26 cellular contexts compared by ENCODE assay signal in the genomic region with DNA sequence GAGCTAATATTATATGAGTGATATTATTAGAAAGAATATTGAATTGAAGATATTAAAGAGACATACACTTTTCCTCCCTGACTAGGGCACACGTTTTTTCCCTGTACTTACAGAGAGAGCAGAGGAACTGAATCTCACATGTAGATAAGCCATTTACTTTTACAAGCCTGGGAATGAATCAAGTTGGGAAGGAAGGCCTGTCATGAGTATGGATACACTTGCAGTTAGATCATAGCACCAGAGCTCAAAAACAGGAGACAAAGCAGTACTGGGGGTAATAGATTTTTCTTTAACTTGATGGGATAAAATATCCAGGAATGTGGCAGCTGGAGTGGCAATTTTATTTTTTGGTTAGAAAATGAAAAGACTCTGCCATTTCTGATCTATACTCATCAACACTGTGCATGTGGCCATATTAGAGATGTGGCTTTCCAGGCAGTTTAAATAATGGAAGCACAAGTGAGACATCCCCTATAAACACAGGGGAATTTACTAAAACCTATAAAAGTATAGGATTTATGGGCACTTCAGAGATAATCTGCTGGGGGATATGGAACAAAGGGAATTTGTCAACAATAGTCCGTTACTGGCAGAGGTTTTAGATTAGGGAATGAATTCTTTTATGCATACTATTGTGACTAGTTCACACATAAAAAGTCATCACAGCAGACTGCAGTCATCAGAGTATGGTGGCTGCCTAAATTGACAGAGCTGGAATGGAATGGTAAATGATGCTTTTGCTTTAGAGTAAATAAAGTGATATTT.
"Had no signal": no experiment of that assay in that cellular context is flagged by ENCODE, and none has a peak within 500 bp of the region (broad histone marks: within the 10 kb centered on the region; RNA-seq: fewer than 3 reads in every experiment).

No MANE protein-coding gene starts in this region.

- H3K4me1 Mint-ChIP-seq: activated CD4-positive, alpha-beta T cell treated with anti-CD3 and anti-CD28 coated beads for 36 hours; activated naive CD8-positive, alpha-beta T cell treated with anti-CD3 and anti-CD28 coated beads for 36 hours; nephron had no signal

- H3K36me3 Mint-ChIP-seq: activated naive CD8-positive, alpha-beta T cell treated with anti-CD3 and anti-CD28 coated beads for 36 hours had no signal

- H3K27ac Mint-ChIP-seq: activated CD4-positive, alpha-beta T cell treated with anti-CD3 and anti-CD28 coated beads for 36 hours; activated naive CD8-positive, alpha-beta T cell treated with anti-CD3 and anti-CD28 coated beads for 36 hours; dendritic cell treated with granulocyte-macrophage colony-stimulating factor and Interleukin-4, amounts not matched to agents 40 ng/mL and 50 ng/mL, for 4 days; nephron; progenitor cell of endocrine pancreas; stimulated activated naive CD8-positive, alpha-beta T cell treated with anti-CD3 and anti-CD28 coated beads, Interleukin-15, Interleukin-2, amounts not matched to agents 100 ng/mL and 50 ng/mL, for 24 hours had no signal

- H3K27me3 ChIP-seq: cardiac muscle cell, gastrocnemius medialis, heart left ventricle, right atrium auricular region, suprapubic skin, transverse colon, uterus had no signal

- H3K9me3 ChIP-seq: gastrocnemius medialis, heart left ventricle, right atrium auricular region, suprapubic skin, transverse colon, uterus had no signal

- H3K36me3 ChIP-seq: cardiac muscle cell, gastrocnemius medialis, heart left ventricle, right atrium auricular region, suprapubic skin, transverse colon, uterus had no signal

- H3K4me3 Mint-ChIP-seq: activated CD4-positive, alpha-beta T cell treated with anti-CD3 and anti-CD28 coated beads for 36 hours; activated naive CD8-positive, alpha-beta T cell treated with anti-CD3 and anti-CD28 coated beads for 36 hours; dendritic cell treated with granulocyte-macrophage colony-stimulating factor and Interleukin-4, amounts not matched to agents 40 ng/mL and 50 ng/mL, for 4 days; nephron; stimulated activated naive CD8-positive, alpha-beta T cell treated with anti-CD3 and anti-CD28 coated beads, Interleukin-15, Interleukin-2, amounts not matched to agents 100 ng/mL and 50 ng/mL, for 24 hours had no signal

- H3K9me3 Mint-ChIP-seq: nephron; stimulated activated naive CD8-positive, alpha-beta T cell treated with anti-CD3 and anti-CD28 coated beads, Interleukin-15, Interleukin-2, amounts not matched to agents 100 ng/mL and 50 ng/mL, for 24 hours had no signal

- DNase-seq: activated CD4-positive, alpha-beta T cell treated with anti-CD3 and anti-CD28 coated beads for 36 hours; activated CD4-positive, alpha-beta T cell treated with anti-CD3 and anti-CD28 coated beads, Interleukin-2, amount 50 U/mL, for 48 hours; activated naive CD4-positive, alpha-beta T cell; activated naive CD8-positive, alpha-beta T cell treated with anti-CD3 and anti-CD28 coated beads for 36 hours; activated T-cell treated with anti-CD3 and anti-CD28 coated beads for 4 hours; amniotic stem cell; effector CD8-positive, alpha-beta T cell; gastrocnemius medialis; heart left ventricle; kidney; midbrain; occipital lobe; stimulated activated CD4-positive, alpha-beta T cell treated with anti-CD3 and anti-CD28 coated beads, Interleukin-2, amount 100 ng/mL, for 24 hours; transverse colon; uterus had no signal

- H3K27me3 Mint-ChIP-seq: activated CD4-positive, alpha-beta T cell treated with anti-CD3 and anti-CD28 coated beads for 36 hours; activated naive CD8-positive, alpha-beta T cell treated with anti-CD3 and anti-CD28 coated beads for 36 hours; dendritic cell treated with granulocyte-macrophage colony-stimulating factor and Interleukin-4, amounts not matched to agents 40 ng/mL and 50 ng/mL, for 4 days; progenitor cell of endocrine pancreas; stimulated activated naive CD8-positive, alpha-beta T cell treated with anti-CD3 and anti-CD28 coated beads, Interleukin-15, Interleukin-2, amounts not matched to agents 100 ng/mL and 50 ng/mL, for 24 hours had no signal

- ATAC-seq: activated CD4-positive, alpha-beta T cell treated with anti-CD3 and anti-CD28 coated beads for 36 hours; esophagus mucosa; gastrocnemius medialis; heart left ventricle; left lobe of liver had no signal

- H3K4me1 ChIP-seq: gastrocnemius medialis, heart left ventricle, right atrium auricular region, suprapubic skin, transverse colon, uterus had no signal

- H3K27ac ChIP-seq: cardiac muscle cell, gastrocnemius medialis, heart left ventricle, right atrium auricular region, suprapubic skin, transverse colon, uterus, VCaP had no signal

- H3K4me3 ChIP-seq: cardiac muscle cell, gastrocnemius medialis, heart left ventricle, lung, right atrium auricular region, suprapubic skin, transverse colon, uterus had no signal
